In genomic region chr6:157869673-157870302, GRCh38 we compare ENCODE assay signal across 15 cellular contexts. TPM values are rescaled to one million over a fixed set of nuclear protein-coding genes. Genes with fewer than 3 reads are reported as not detected.
DNase-seq lines count a peak whose midpoint lies in the region; ATAC-seq, FAIRE-seq and TF ChIP-seq lines count a peak whose summit lies in the region.
"Had no signal": no experiment of that assay in that cellular context is flagged by ENCODE, and none has a peak within 500 bp of the region (broad histone marks: within the 10 kb centered on the region; RNA-seq: fewer than 3 reads in every experiment).

No MANE protein-coding gene starts in this region.

- peaks cover 10% of the 10 kb centered on the region for H3K4me1 ChIP-seq in osteoblast (ENCODE audit: insufficient read depth, low read length)
- peaks cover 18% of the 10 kb centered on the region for H3K4me1 ChIP-seq in psoas muscle

- intact Hi-C loops in head of caudate nucleus (cut with DNase I), result loop anchor here (10.0 kb wide), 1 partner anchor 45 kb away; the partner anchor contains the start of gene SNX9
- intact Hi-C loops in psoas muscle (cut with DNase I), result loop anchor here in 1 of 2 donors (10.0 kb wide), 1 partner anchor 45 kb away; the partner anchor contains the start of gene SNX9

- H2AFZ ChIP-seq in osteoblast (ENCODE audit: low read length), result no peak overlapping the region
- H2AFZ ChIP-seq: GM23248 had no signal

- H3K79me2 ChIP-seq in osteoblast (ENCODE audit: insufficient read depth, low read length), result peaks cover 86% of the 10 kb centered on the region

- ATAC-seq in psoas muscle, result no peak
- ATAC-seq: A549; CD8-positive, alpha-beta T cell had no signal

- H3K9me3 ChIP-seq in osteoblast (ENCODE audit: low read depth, low read length) (no peaks in the 10 kb centered on the region), psoas muscle (no peaks in the 10 kb centered on the region)
- H3K9me3 ChIP-seq: A549 had no signal

- H4K20me1 ChIP-seq in osteoblast (ENCODE audit: insufficient read depth, low read length), result peaks cover 31% of the 10 kb centered on the region

- H3K27ac ChIP-seq in osteoblast (ENCODE audit: low read depth, low read length) (no peak overlapping the region), psoas muscle (no peak overlapping the region)
- H3K27ac ChIP-seq: A549, GM23248 had no signal

- DNase-seq in GM12891 (ENCODE audit: insufficient read length, low spot score) (no peak), HTR-8/SVneo (ENCODE audit: insufficient read length, low spot score) (no peak), bronchial epithelial cell (ENCODE audit: low read depth) (no peak), osteoblast (ENCODE audit: insufficient read length, low spot score, missing footprints) (peak; percentile 14), head of caudate nucleus (no peak), GM03348 (ENCODE audit: low spot score) (no peak), psoas muscle (no peak)
- no peak for DNase-seq in activated CD8-positive, alpha-beta memory T cell treated with anti-CD3 and anti-CD28 coated beads for 24 hours
- DNase-seq: CD8-positive, alpha-beta T cell; COR-L47; DMS53; GF-D8; GM23248; H7 had no signal

- no peak for TF ChIP-seq CTCF in bronchial epithelial cell (IDR thresholded peaks at IDR 0.05; ENCODE audit: insufficient read depth, low read length, severe bottlenecking)
- no peak for TF ChIP-seq CTCF in osteoblast (IDR thresholded peaks at IDR 0.05; ENCODE audit: extremely low read depth, low read depth, low read length)
- no peak for TF ChIP-seq CTCF in psoas muscle (IDR thresholded peaks at IDR 0.05)

- FAIRE-seq in GM12891 (lab: Jason Lieb, UNC) (peak; percentile 48), HTR-8/SVneo (lab: Jason Lieb, UNC) (peak; percentile 89), bronchial epithelial cell (lab: Jason Lieb, UNC) (peak; percentile 40)
- FAIRE-seq: A549 had no signal

- H3K4me3 ChIP-seq in bronchial epithelial cell (ENCODE audit: low read depth, low read length) (no peak overlapping the region), osteoblast (ENCODE audit: insufficient read depth, low read length) (no peak overlapping the region), psoas muscle (no peak overlapping the region)
- H3K4me3 ChIP-seq: A549, GM23248 had no signal

- 88 to 94% (median 92%) methylated on average over 19 of the region's 19 CpGs for WGBS in psoas muscle, 3 donors

- H3K4me2 ChIP-seq in osteoblast (ENCODE audit: insufficient read depth, low read length), result no peak overlapping the region
- H3K4me2 ChIP-seq: A549 had no signal

- H3K27me3 ChIP-seq in bronchial epithelial cell (ENCODE audit: control insufficient read depth, insufficient read depth, low read length) (no peaks in the 10 kb centered on the region), osteoblast (ENCODE audit: insufficient read depth, low read length) (no peaks in the 10 kb centered on the region), psoas muscle (ENCODE audit: insufficient read depth in 3 of 3, low read length in 2 of 3) (peaks cover 0 to 3% (median 0%) of the 10 kb centered on the region in 3 donors)

- no peak for TF ChIP-seq POLR2A in GM12891 (IDR thresholded peaks at IDR 0.05; ENCODE audit: low read depth, low read length)

- H3K36me3 ChIP-seq in bronchial epithelial cell (ENCODE audit: control insufficient read depth, insufficient read depth, low read length), result peaks cover 20% of the 10 kb centered on the region
- H3K36me3 ChIP-seq in osteoblast (ENCODE audit: insufficient read depth, low read length), result peaks cover 41% of the 10 kb centered on the region
- peaks cover 0 to 40% of the 10 kb centered on the region in 2 donors for H3K36me3 ChIP-seq in psoas muscle (ENCODE audit: insufficient read depth in 1 of 2, low read depth in 1 of 2)

TF ChIP-seq in GM12891, 5 proteins besides CTCF, POLR2A, EP300 and RAD21:
- TF ChIP-seq SPI1 (IDR thresholded peaks at IDR 0.05; ENCODE audit: low read depth, low read length) (no peak), POLR2AphosphoS5 (IDR thresholded peaks at IDR 0.05; ENCODE audit: low read depth, low read length) (no peak), POU2F2 (IDR thresholded peaks at IDR 0.05; ENCODE audit: low read depth, low read length) (no peak), PAX5 (IDR thresholded peaks at IDR 0.05; ENCODE audit: insufficient read depth, low read length, severe bottlenecking) (no peak)
TF ChIP-seq in GM12891: peak in this region for 0.

RNA-seq across cellular contexts. Expression of gene SNX9, which starts 46.7 kb away (rescaled TPM):
- polyA plus RNA-seq in GM12891 (2012; ENCODE audit: low read depth, missing spikeins), result 1.6 TPM
- total RNA-seq in bronchial epithelial cell, result 25.5 and 26.6 TPM in 2 replicates
- total RNA-seq in osteoblast, result 147 and 177 TPM in 2 replicates
- total RNA-seq in psoas muscle, result 10 to 100 TPM; 23.4 to 30.7 (median 29.4) TPM
- polyA plus RNA-seq in psoas muscle, result 10 to 100 TPM; 18.4 to 26.5 (median 18.9) TPM
